ENCODE assay signal across 8 cellular contexts in the genomic region with DNA sequence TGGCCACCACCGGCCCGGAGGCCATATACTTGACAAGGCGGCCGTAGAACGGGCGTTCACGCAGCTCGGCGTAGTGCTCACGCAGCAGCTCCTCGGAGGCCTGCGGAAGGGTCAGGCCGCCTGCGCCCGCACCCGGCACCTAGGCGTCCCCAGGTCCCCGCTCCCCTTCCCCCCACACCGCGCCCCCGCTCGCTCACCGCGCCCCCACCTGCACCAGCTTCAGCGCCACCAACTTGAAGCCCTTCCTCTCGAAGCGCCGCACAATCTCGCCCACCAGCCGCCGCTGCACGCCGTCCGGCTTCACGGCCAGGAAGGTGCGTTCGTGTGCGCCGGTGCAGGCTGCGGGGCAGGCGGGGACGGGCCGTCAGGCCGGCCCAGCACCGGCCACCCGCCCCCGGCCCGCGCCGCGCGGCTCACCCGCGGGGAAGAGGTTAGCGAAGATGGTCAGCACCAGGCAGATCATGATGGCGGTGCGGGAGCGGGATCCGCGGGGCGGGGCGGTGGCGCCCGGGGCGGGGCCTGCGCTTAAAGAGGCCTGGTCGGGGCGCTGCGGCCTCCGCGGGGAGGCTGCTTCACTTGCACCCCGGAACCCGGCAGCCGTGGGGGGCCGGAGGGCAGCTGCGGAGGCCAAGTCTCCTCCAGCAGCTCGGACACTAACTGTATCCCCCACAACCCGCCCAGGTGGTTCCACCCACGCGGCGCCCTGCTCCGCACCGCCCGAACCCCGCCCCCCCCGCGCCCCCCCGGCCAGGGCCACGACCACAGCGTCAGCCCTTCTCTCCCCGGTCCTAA. TPM values are rescaled to one million over a fixed set of nuclear protein-coding genes. Genes with fewer than 3 reads are reported as not detected.
DNase-seq lines count a peak whose midpoint lies in the region; ATAC-seq and TF ChIP-seq lines count a peak whose summit lies in the region.

Gene NME3 (minus strand): TSS at position 472 of the 792 bp plus-strand sequence. CDS start 9 bp downstream, at position 463.

- no peaks in the 10 kb centered on the region for H3K9me3 ChIP-seq in adipocyte (ENCODE audit: control insufficient read depth, low read length)
- H3K9me3 ChIP-seq in thyroid gland: no peaks in the 10 kb centered on the region

- H3K4me1 ChIP-seq in adipocyte (ENCODE audit: control insufficient read depth, insufficient read depth, low read length) (peaks cover 27% of the 10 kb centered on the region), thyroid gland (peaks cover 23 to 26% of the 10 kb centered on the region in 2 donors)

- H3K27me3 ChIP-seq in adipocyte (replicated peaks; ENCODE audit: control insufficient read depth, insufficient read depth, low read length) (no peaks in the 10 kb centered on the region), thyroid gland (no peaks in the 10 kb centered on the region)

- no peak for TF ChIP-seq CTCF in thyroid gland (IDR thresholded peaks at IDR 0.05)

- H3K36me3 ChIP-seq in adipocyte (ENCODE audit: control insufficient read depth, insufficient read depth, low read length, severe bottlenecking): peaks cover 31% of the 10 kb centered on the region
- H3K36me3 ChIP-seq in thyroid gland: peaks cover 14 to 21% of the 10 kb centered on the region in 2 donors

- no peak for TF ChIP-seq POLR2A in thyroid gland (IDR thresholded peaks at IDR 0.05)

- H3K4me3 ChIP-seq in adipocyte (ENCODE audit: low read length) (peak within 1 kb of the TSS; percentile 92), thyroid gland (replicated peaks in 1 of 3) (peak within 1 kb of the TSS; percentile 86 to 97 (median 86))

- intact Hi-C loops in cardiac septum (cut with DNase I) (loop anchor here (5.0 kb wide), 1 partner anchor 64 kb away; the partner anchor contains the start of gene MAPK8IP3), thyroid gland (cut with DNase I) (no loop called here)

- peak within 1 kb of the TSS; percentile 94 for H3K9ac ChIP-seq in adipocyte (ENCODE audit: low read length)

- WGBS in thyroid gland, 2 donors: 0% methylated on average over 4 to 8 of the region's 91 CpGs

- ATAC-seq in HG03342 (IDR thresholded peaks at IDR 0.05; ENCODE audit: unreplicated experiment): peak; percentile 24
- no peak for ATAC-seq in GM21619 (IDR thresholded peaks at IDR 0.05; ENCODE audit: unreplicated experiment)

- peak within 1 kb of the TSS; percentile 46 to 64 (median 48) for H3K27ac ChIP-seq in thyroid gland

- peak; percentile 86 for DNase-seq in D341Med (ENCODE audit: low spot score)
- peak; percentile 50 to 77 (median 67) for DNase-seq in T-helper 1 cell
- DNase-seq in adipocyte (ENCODE audit: low read depth): peak; percentile 84
- DNase-seq in cardiac septum (ENCODE audit: low spot score): peak; percentile 92
- peak; percentile 43 for DNase-seq in pons (ENCODE audit: low spot score)
- peak; percentile 71 to 74 for DNase-seq in thyroid gland

RNA-seq across cellular contexts. Expression of gene NME3, which starts in this region (rescaled TPM):
- total RNA-seq in cardiac septum (31.7 TPM), thyroid gland (100 to 1,000 TPM in 2 of 4 donors, 10 to 100 TPM in 2; 43.7 to 173 (median 103) TPM)
